In the genomic region with DNA sequence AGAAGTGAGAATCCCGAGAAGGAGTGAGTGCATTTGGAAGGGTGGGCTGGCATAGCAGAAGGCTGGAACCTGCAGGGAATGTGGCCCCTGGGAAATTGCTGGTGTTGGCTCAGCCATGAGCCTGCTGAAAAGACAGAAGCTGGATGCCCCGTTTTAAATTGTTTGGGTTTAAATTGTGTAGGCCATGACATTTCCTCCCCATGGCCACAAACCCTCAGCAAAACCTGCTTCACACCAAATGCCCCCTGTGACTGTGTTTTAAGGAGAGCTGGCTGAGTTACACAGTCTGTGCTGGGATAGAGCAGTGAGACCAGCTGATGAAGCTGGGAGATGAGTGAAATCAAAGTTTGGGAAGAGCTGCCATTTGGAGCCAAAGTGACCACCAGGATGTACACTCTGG, we compare ENCODE assay signal across 24 cellular contexts.
DNase-seq lines count a peak whose midpoint lies in the region; ATAC-seq and TF ChIP-seq lines count a peak whose summit lies in the region.
"Had no signal": no experiment of that assay in that cellular context is flagged by ENCODE, and none has a peak within 500 bp of the region (broad histone marks: within the 10 kb centered on the region; RNA-seq: fewer than 3 reads in every experiment).

No MANE protein-coding gene starts in this region.

- H3K27me3 ChIP-seq in BLaER1 (no peaks in the 10 kb centered on the region), H9 (ENCODE audit: insufficient read depth, low read length) (no peaks in the 10 kb centered on the region), esophagus muscularis mucosa (no peaks in the 10 kb centered on the region), neuronal stem cell (ENCODE audit: control insufficient read depth in 3 of 3, insufficient read depth in 3 of 3, low read depth in 1 of 3, low read length in 3 of 3) (no peaks in the 10 kb centered on the region)

- H3K27ac Mint-ChIP-seq in H9, result no peak overlapping the region
- H3K27ac Mint-ChIP-seq: B cell; CD4-positive, alpha-beta T cell; CD8-positive, alpha-beta T cell had no signal

- no peak for ATAC-seq in HG02588 (IDR thresholded peaks at IDR 0.05; ENCODE audit: unreplicated experiment)
- ATAC-seq: A549; CD8-positive, alpha-beta T cell; GM12878 had no signal

- H2AFZ ChIP-seq in H9 (ENCODE audit: low read length) (no peak overlapping the region), neuronal stem cell (ENCODE audit: low read length) (no peak overlapping the region)

- H3K4me3 ChIP-seq in BLaER1, result no peak overlapping the region
- H3K4me3 ChIP-seq in esophagus muscularis mucosa, result no peak overlapping the region
- no peak overlapping the region for H3K4me3 ChIP-seq in neuronal stem cell (ENCODE audit: low read length in 2 of 2)
- H3K4me3 ChIP-seq: A549, GM12878 had no signal

- H3T11ph ChIP-seq in H9 (ENCODE audit: low read length), result no peak overlapping the region

- no peak overlapping the region for H4K91ac ChIP-seq in H9 (ENCODE audit: insufficient read length, low read depth, low read length)
- H4K91ac ChIP-seq in neuronal stem cell (ENCODE audit: low read depth, low read length, poor library complexity), result no peak overlapping the region

- H4K20me1 ChIP-seq in BLaER1 (no peaks in the 10 kb centered on the region), H9 (ENCODE audit: control insufficient read depth, insufficient read depth, insufficient read length) (no peaks in the 10 kb centered on the region)

- H3K4me1 ChIP-seq in BLaER1 (peaks cover 21% of the 10 kb centered on the region), H9 (ENCODE audit: insufficient read depth, low read length) (no peaks in the 10 kb centered on the region), esophagus muscularis mucosa (no peaks in the 10 kb centered on the region), neuronal stem cell (ENCODE audit: control insufficient read depth in 2 of 2, insufficient read depth in 1 of 2, low read depth in 1 of 2, low read length in 2 of 2) (peaks cover 0 to 3% of the 10 kb centered on the region in 2 donors)
- H3K4me1 ChIP-seq: A549 had no signal

- H3K4ac ChIP-seq in H9 (ENCODE audit: low read depth, low read length), result no peak overlapping the region
- H3K4ac ChIP-seq in neuronal stem cell (ENCODE audit: low read length), result no peak overlapping the region

- TF ChIP-seq EP300 in esophagus muscularis mucosa (IDR thresholded peaks at IDR 0.05), result no peak

- H2BK12ac ChIP-seq in H9 (ENCODE audit: insufficient read length, low read depth, low read length) (no peak overlapping the region), neuronal stem cell (ENCODE audit: low read length) (no peak overlapping the region)

- no peak overlapping the region for H3K56ac ChIP-seq in H9 (ENCODE audit: insufficient read length, low read depth, low read length)

- no peak overlapping the region for H4K8ac ChIP-seq in H9 (replicated peaks; ENCODE audit: insufficient read length, low read depth, low read length)
- no peak overlapping the region for H4K8ac ChIP-seq in neuronal stem cell (ENCODE audit: low read depth, low read length)

- H2BK120ac ChIP-seq in H9 (ENCODE audit: low read depth, low read length, poor library complexity, severe bottlenecking) (no peak overlapping the region), neuronal stem cell (ENCODE audit: low read depth, low read length) (peak overlapping the region; percentile 25)

- TF ChIP-seq CTCF in H9 (conservative IDR thresholded peaks at IDR 0.05), result no peak
- TF ChIP-seq CTCF in esophagus muscularis mucosa (IDR thresholded peaks at IDR 0.05), result no peak
- no peak for TF ChIP-seq CTCF in GM13977 (IDR thresholded peaks at IDR 0.05; ENCODE audit: extremely low read depth, insufficient read depth, missing control alignments)

- H2AK5ac ChIP-seq in H9 (ENCODE audit: insufficient read length, low read length) (no peak overlapping the region), neuronal stem cell (ENCODE audit: low read depth, low read length) (no peak overlapping the region)

- H3K23ac ChIP-seq in H9 (ENCODE audit: insufficient read length, low read depth, low read length), result no peak overlapping the region
- no peak overlapping the region for H3K23ac ChIP-seq in neuronal stem cell (ENCODE audit: low read depth, low read length, poor library complexity)

- H3K79me2 ChIP-seq in H9 (ENCODE audit: insufficient read depth, low read length), result no peaks in the 10 kb centered on the region

- H3K27me3 Mint-ChIP-seq in H9 (ENCODE audit: low read depth), result peaks cover 15% of the 10 kb centered on the region
- H3K27me3 Mint-ChIP-seq: B cell; CD4-positive, alpha-beta T cell had no signal

- H3K18ac ChIP-seq in H9 (ENCODE audit: insufficient read length, low read depth, low read length), result no peak overlapping the region
- H3K18ac ChIP-seq in neuronal stem cell (ENCODE audit: low read length), result no peak overlapping the region

- H3K9ac ChIP-seq in BLaER1 (no peak overlapping the region), H9 (ENCODE audit: extremely low read depth, insufficient read length, low read length) (no peak overlapping the region), neuronal stem cell (ENCODE audit: low read depth, low read length, poor library complexity) (no peak overlapping the region)

- no peaks in the 10 kb centered on the region for H3K23me2 ChIP-seq in H9 (ENCODE audit: insufficient read length, low read depth, low read length, poor library complexity, severe bottlenecking)

- H3K4me2 ChIP-seq in BLaER1 (peak overlapping the region; percentile 24), H9 (ENCODE audit: insufficient read depth, insufficient read length, low read length) (no peak overlapping the region), neuronal stem cell (ENCODE audit: insufficient read depth, low read length, poor library complexity, severe bottlenecking) (no peak overlapping the region)
- H3K4me2 ChIP-seq: A549 had no signal

- no peak overlapping the region for H3K4me3 Mint-ChIP-seq in H9
- H3K4me3 Mint-ChIP-seq: B cell; CD4-positive, alpha-beta T cell; CD8-positive, alpha-beta T cell had no signal

- H2BK20ac ChIP-seq in H9 (ENCODE audit: low read depth, low read length, poor library complexity, severe bottlenecking), result no peak overlapping the region

- in situ Hi-C loops in GM13977 (cut with MboI; ENCODE audit: low pct_unique_long_range_greater_than_20kb, low sequenced_read_pairs, unreplicated experiment), result no loop called here

- intact Hi-C loops in esophagus muscularis mucosa (cut with DNase I), result no loop called here

- WGBS in H9 (ENCODE audit: extremely low coverage, insufficient read length, low lambda C conversion rate), result no CpG with 5 or more reads among the region's 2 CpGs
- 64% methylated on average over 2 of the region's 2 CpGs for WGBS in esophagus muscularis mucosa
- no CpG with 5 or more reads among the region's 2 CpGs for WGBS in neuronal stem cell (ENCODE audit: extremely low coverage in 2 of 2, insufficient read length in 2 of 2, insufficient replicate concordance in 1 of 2), 2 donors

- H3K36me3 ChIP-seq in BLaER1, result no peaks in the 10 kb centered on the region
- no peaks in the 10 kb centered on the region for H3K36me3 ChIP-seq in esophagus muscularis mucosa
- H3K36me3 ChIP-seq in neuronal stem cell (replicated peaks in 1 of 2; ENCODE audit: control insufficient read depth in 2 of 2, insufficient read depth in 2 of 2, low read length in 2 of 2), result no peaks in the 10 kb centered on the region

- no peaks in the 10 kb centered on the region for H3K79me1 ChIP-seq in H9 (ENCODE audit: insufficient read depth, low read depth, low read length, poor library complexity, severe bottlenecking)
- H3K79me1 ChIP-seq in neuronal stem cell (ENCODE audit: low read depth, low read length), result no peaks in the 10 kb centered on the region

- H3K14ac ChIP-seq in H9 (ENCODE audit: insufficient read depth, low read length) (0 out of 2 replicates have a peak overlapping the region, but pooled peaks have one; percentile 39), neuronal stem cell (ENCODE audit: low read length) (no peak overlapping the region)

- no peak for DNase-seq in H9
- DNase-seq in esophagus muscularis mucosa (ENCODE audit: extremely low spot score), result peak; percentile 50
- DNase-seq in neuronal stem cell (ENCODE audit: low spot score), result no peak
- no peak for DNase-seq in cerebellar cortex (ENCODE audit: low spot score)
- no peak for DNase-seq in NCI-H2227 (lab: John Stamatoyannopoulos, UW; ENCODE audit: unreplicated experiment)
- DNase-seq in GM13977 (ENCODE audit: low spot score), result no peak
- DNase-seq: AML-193; CD4-positive, alpha-beta T cell; CD8-positive, alpha-beta T cell; COR-L47; DMS 273 treated with DMSO at 0.1 percent for 48 hours; DMS153; DMS53; DMS79; DND-41; EL; GDM1 had no signal

- H3K9me3 ChIP-seq in BLaER1 (peaks cover 8% of the 10 kb centered on the region; the same call in 1 of the 2 replicates), H9 (ENCODE audit: control insufficient read depth, low read depth, low read length) (no peaks in the 10 kb centered on the region), esophagus muscularis mucosa (no peaks in the 10 kb centered on the region), neuronal stem cell (replicated peaks in 1 of 2; ENCODE audit: control insufficient read depth in 2 of 2, insufficient read depth in 1 of 2, low read depth in 1 of 2, low read length in 2 of 2) (peaks cover 0 to 5% of the 10 kb centered on the region in 2 donors)
- H3K9me3 ChIP-seq: A549 had no signal

- no peak overlapping the region for H4K5ac ChIP-seq in H9 (ENCODE audit: insufficient read length, low read depth, low read length)

- H2BK5ac ChIP-seq in H9 (ENCODE audit: insufficient read length, low read length), result no peak overlapping the region
- no peak overlapping the region for H2BK5ac ChIP-seq in neuronal stem cell (ENCODE audit: low read length)

- no peaks in the 10 kb centered on the region; a peak in 1 of 5 replicates for H3K9me3 Mint-ChIP-seq in H9
- H3K9me3 Mint-ChIP-seq: CD4-positive, alpha-beta T cell; CD8-positive, alpha-beta T cell had no signal

- H3K36me3 Mint-ChIP-seq in H9 (ENCODE audit: insufficient read depth in 1 of 3, low read depth in 3 of 3), result no peaks in the 10 kb centered on the region
- H3K36me3 Mint-ChIP-seq: CD8-positive, alpha-beta T cell had no signal

- H3K27ac ChIP-seq in BLaER1 (no peak overlapping the region), H9 (ENCODE audit: insufficient read length, low read depth, low read length) (no peak overlapping the region), esophagus muscularis mucosa (replicated peaks in 1 of 4) (no peak overlapping the region), neuronal stem cell (replicated peaks; ENCODE audit: low read length) (no peak overlapping the region)
- H3K27ac ChIP-seq: 22Rv1, A549, C4-2B had no signal

- TF ChIP-seq POLR2A in esophagus muscularis mucosa (IDR thresholded peaks at IDR 0.05; ENCODE audit: low read depth), result no peak

- H2BK15ac ChIP-seq in H9 (ENCODE audit: low read depth, low read length), result no peak overlapping the region
- no peak overlapping the region for H2BK15ac ChIP-seq in neuronal stem cell (ENCODE audit: low read length)

- H3K4me1 Mint-ChIP-seq in H9, result peaks cover 0 to 11% of the 10 kb centered on the region in 2 experiments; a peak in 2 of 4 replicates
- H3K4me1 Mint-ChIP-seq: B cell had no signal
